Comparison of ENCODE assay signal across 8 cellular contexts in the genomic region with DNA sequence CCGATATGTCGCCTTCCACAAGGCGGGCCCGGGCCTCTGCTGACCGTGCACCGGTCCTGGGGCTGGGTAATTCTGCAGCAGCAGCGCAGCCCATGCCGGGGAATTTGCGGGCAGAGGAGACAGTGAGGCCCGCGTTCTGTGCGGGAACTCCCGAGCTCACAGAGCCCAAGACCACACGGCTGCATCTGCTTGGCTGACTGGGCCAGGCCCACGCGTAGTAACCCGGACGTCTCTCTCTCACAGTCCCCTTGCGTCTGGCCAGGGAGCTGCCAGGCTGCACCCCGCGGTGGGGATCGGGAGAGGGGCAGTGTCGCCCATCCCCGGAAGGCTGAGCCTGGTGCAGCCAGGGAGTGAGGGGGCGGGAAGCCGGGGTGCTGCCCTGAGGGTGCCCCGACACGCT. TPM values are rescaled to one million over a fixed set of nuclear protein-coding genes. Genes with fewer than 3 reads are reported as not detected.
A peak's percentile ranks its signal among the peaks of the same experiment; 100 is the strongest.
DNase-seq lines count a peak whose midpoint lies in the region; ATAC-seq and TF ChIP-seq lines count a peak whose summit lies in the region.
"Not testable (repeated sequence)": the region's sequence is repeated elsewhere in the genome, so short reads cannot be mapped to it uniquely, and the experiment has no call there.

No MANE protein-coding gene starts in this region.

- DNase-seq in DND-41; activated naive CD8-positive, alpha-beta T cell treated with anti-CD3 and anti-CD28 coated beads, Interleukin-2, amount 10 ng/mL, durations not matched to agents 7 days and 5 days; left ventricle myocardium superior; natural killer cell; upper lobe of right lung: not testable (repeated sequence)

- H3K9ac ChIP-seq in DND-41 (ENCODE audit: low read depth, low read length): not testable (repeated sequence)

- H3K4me1 ChIP-seq in DND-41 (ENCODE audit: insufficient read depth, low read length); upper lobe of right lung: not testable (repeated sequence)

- H3K4me1 Mint-ChIP-seq in activated naive CD8-positive, alpha-beta T cell treated with anti-CD3 and anti-CD28 coated beads, Interleukin-2, amount 10 ng/mL, durations not matched to agents 7 days and 5 days; natural killer cell: not testable (repeated sequence)

- not testable (repeated sequence) for H3K4me3 Mint-ChIP-seq in activated naive CD8-positive, alpha-beta T cell treated with anti-CD3 and anti-CD28 coated beads, Interleukin-2, amount 10 ng/mL, durations not matched to agents 7 days and 5 days; natural killer cell

- not testable (repeated sequence) for H3K36me3 Mint-ChIP-seq in activated naive CD8-positive, alpha-beta T cell treated with anti-CD3 and anti-CD28 coated beads, Interleukin-2, amount 10 ng/mL, durations not matched to agents 7 days and 5 days; natural killer cell

- H3K4me3 ChIP-seq in DND-41 (ENCODE audit: low read depth in 1 of 2, low read length in 2 of 2); upper lobe of right lung: not testable (repeated sequence)

- intact Hi-C loops in left ventricle myocardium superior (cut with micrococcal nuclease); natural killer cell (cut with micrococcal nuclease); upper lobe of right lung (cut with DNase I): not testable (repeated sequence)

- not testable (repeated sequence) for H3K27ac ChIP-seq in DND-41 (ENCODE audit: low read length); upper lobe of right lung

- POLR2A ChIA-PET in activated naive CD8-positive, alpha-beta T cell treated with anti-CD3 and anti-CD28 coated beads, Interleukin-2, amount 10 ng/mL, durations not matched to agents 7 days and 5 days (lab: Charles Lee): not testable (repeated sequence)

- H3K4me2 ChIP-seq in DND-41 (ENCODE audit: insufficient read depth, low read length): not testable (repeated sequence)

- not testable (repeated sequence) for H3K79me2 ChIP-seq in DND-41 (ENCODE audit: insufficient read depth, low read length)

- H4K20me1 ChIP-seq in DND-41 (ENCODE audit: insufficient read depth, low read length): not testable (repeated sequence)

- not testable (repeated sequence) for H3K36me3 ChIP-seq in DND-41 (ENCODE audit: insufficient read depth, low read length); upper lobe of right lung

- not testable (repeated sequence) for H2AFZ ChIP-seq in DND-41 (ENCODE audit: low read depth, low read length)

- H3K27me3 Mint-ChIP-seq in activated naive CD8-positive, alpha-beta T cell treated with anti-CD3 and anti-CD28 coated beads, Interleukin-2, amount 10 ng/mL, durations not matched to agents 7 days and 5 days; natural killer cell (ENCODE audit: low read depth in 2 of 2): not testable (repeated sequence)

- ATAC-seq in DND-41 (ENCODE audit: insufficient read depth, low read depth) (peak; percentile 29; the same call in 2 of the 3 replicates), GM21381 (IDR thresholded peaks at IDR 0.05; ENCODE audit: unreplicated experiment) (peak; percentile 22), HG03354 (IDR thresholded peaks at IDR 0.05; ENCODE audit: poor library complexity, severe bottlenecking, unreplicated experiment) (peak; percentile 42), left ventricle myocardium superior (peak; percentile 20), natural killer cell (peak; percentile 58 to 75 (median 64)), upper lobe of right lung (peak; percentile 14)
- peak; percentile 54 to 60 for ATAC-seq in activated CD4-positive, CD25-positive, alpha-beta regulatory T cell treated with anti-CD3 and anti-CD28 coated beads, Interleukin-2, amount 50 U/mL, for 24 hours
- ATAC-seq in activated naive CD8-positive, alpha-beta T cell treated with anti-CD3 and anti-CD28 coated beads, Interleukin-2, amount 10 ng/mL, durations not matched to agents 7 days and 5 days (ENCODE audit: low read depth): peak; percentile 48

- H3K9me3 Mint-ChIP-seq in activated naive CD8-positive, alpha-beta T cell treated with anti-CD3 and anti-CD28 coated beads, Interleukin-2, amount 10 ng/mL, durations not matched to agents 7 days and 5 days; natural killer cell: not testable (repeated sequence)

- not testable (repeated sequence) for TF ChIP-seq CTCF in DND-41 (IDR thresholded peaks at IDR 0.05; ENCODE audit: borderline replicate concordance, extremely low read depth, low read length, poor library complexity, severe bottlenecking); natural killer cell (IDR thresholded peaks at IDR 0.05); upper lobe of right lung (IDR thresholded peaks at IDR 0.05)

- H3K9me3 ChIP-seq in DND-41 (ENCODE audit: insufficient read depth, low read length, severe bottlenecking); upper lobe of right lung: not testable (repeated sequence)

- not testable (repeated sequence) for H3K27ac Mint-ChIP-seq in activated naive CD8-positive, alpha-beta T cell treated with anti-CD3 and anti-CD28 coated beads, Interleukin-2, amount 10 ng/mL, durations not matched to agents 7 days and 5 days; natural killer cell

- not testable (repeated sequence) for H3K27me3 ChIP-seq in DND-41 (ENCODE audit: insufficient read depth, low read length, poor library complexity); upper lobe of right lung

RNA-seq across cellular contexts. Expression of a gene that starts 27.8 kb away (rescaled TPM):
- total RNA-seq in activated naive CD8-positive, alpha-beta T cell treated with anti-CD3 and anti-CD28 coated beads, Interleukin-2, amount 10 ng/mL, durations not matched to agents 7 days and 5 days: 10 to 100 TPM; 25.9 to 31.6 TPM
- 8.0 TPM for total RNA-seq in left ventricle myocardium superior
- 100 to 1,000 TPM; 201 to 382 (median 203) TPM for total RNA-seq in natural killer cell
- 55.2 TPM for total RNA-seq in upper lobe of right lung

Comparison
In these comparisons a context has a peak if more than half of its experiments do, and no peak if none do; other contexts are left out.
1. ATAC-seq: peak in every context shown above with its lines; median percentile 64 in natural killer cell; 57 in activated CD4-positive, CD25-positive, alpha-beta regulatory T cell treated with anti-CD3 and anti-CD28 coated beads, Interleukin-2, amount 50 U/mL, for 24 hours; 48 in activated naive CD8-positive, alpha-beta T cell treated with anti-CD3 and anti-CD28 coated beads, Interleukin-2, amount 10 ng/mL, durations not matched to agents 7 days and 5 days; 42 in HG03354; 29 in DND-41; 22 in GM21381; 20 in left ventricle myocardium superior; 14 in upper lobe of right lung.